ENCODE assay signal across 1 cellular context in the genomic region with DNA sequence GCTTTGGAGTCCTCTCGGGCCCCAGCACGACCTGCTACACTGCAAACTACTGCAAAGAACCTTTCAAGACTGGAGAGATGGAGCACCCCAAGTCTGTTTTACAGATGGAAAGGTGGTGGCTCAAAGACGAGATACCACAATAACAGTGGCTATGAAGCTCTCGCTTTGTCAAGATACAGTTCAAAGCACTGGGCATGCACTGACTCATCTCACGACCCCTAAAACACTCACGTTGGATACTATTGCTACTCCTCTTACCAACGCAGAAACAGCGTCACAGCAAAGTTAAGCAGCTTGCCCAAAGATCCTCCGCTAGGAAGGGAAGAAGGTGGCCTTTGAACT.
TF ChIP-seq lines count a peak whose summit lies in the region.

No MANE protein-coding gene starts in this region.

TF ChIP-seq in HCT116, 20 proteins besides CTCF, POLR2A, EP300 and RAD21:
- TF ChIP-seq JUND (IDR thresholded peaks at IDR 0.05) (no peak), POLR2AphosphoS5 (IDR thresholded peaks at IDR 0.05; ENCODE audit: low read depth, low read length) (no peak), EGR1 (IDR thresholded peaks at IDR 0.05; ENCODE audit: low read depth) (no peak), CEBPB (IDR thresholded peaks at IDR 0.05; ENCODE audit: low read depth) (no peak), CBX3 (IDR thresholded peaks at IDR 0.05; ENCODE audit: low read depth) (no peak), ZFX (IDR thresholded peaks at IDR 0.05) (no peak)
- TF ChIP-seq, protein P1, sequence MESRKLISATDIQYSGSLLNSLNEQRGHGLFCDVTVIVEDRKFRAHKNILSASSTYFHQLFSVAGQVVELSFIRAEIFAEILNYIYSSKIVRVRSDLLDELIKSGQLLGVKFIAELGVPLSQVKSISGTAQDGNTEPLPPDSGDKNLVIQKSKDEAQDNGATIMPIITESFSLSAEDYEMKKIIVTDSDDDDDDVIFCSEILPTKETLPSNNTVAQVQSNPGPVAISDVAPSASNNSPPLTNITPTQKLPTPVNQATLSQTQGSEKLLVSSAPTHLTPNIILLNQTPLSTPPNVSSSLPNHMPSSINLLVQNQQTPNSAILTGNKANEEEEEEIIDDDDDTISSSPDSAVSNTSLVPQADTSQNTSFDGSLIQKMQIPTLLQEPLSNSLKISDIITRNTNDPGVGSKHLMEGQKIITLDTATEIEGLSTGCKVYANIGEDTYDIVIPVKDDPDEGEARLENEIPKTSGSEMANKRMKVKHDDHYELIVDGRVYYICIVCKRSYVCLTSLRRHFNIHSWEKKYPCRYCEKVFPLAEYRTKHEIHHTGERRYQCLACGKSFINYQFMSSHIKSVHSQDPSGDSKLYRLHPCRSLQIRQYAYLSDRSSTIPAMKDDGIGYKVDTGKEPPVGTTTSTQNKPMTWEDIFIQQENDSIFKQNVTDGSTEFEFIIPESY (IDR thresholded peaks at IDR 0.05; ENCODE audit: extremely low read depth, insufficient replicate concordance, low read length), result no peak
- TF ChIP-seq, protein P2, sequence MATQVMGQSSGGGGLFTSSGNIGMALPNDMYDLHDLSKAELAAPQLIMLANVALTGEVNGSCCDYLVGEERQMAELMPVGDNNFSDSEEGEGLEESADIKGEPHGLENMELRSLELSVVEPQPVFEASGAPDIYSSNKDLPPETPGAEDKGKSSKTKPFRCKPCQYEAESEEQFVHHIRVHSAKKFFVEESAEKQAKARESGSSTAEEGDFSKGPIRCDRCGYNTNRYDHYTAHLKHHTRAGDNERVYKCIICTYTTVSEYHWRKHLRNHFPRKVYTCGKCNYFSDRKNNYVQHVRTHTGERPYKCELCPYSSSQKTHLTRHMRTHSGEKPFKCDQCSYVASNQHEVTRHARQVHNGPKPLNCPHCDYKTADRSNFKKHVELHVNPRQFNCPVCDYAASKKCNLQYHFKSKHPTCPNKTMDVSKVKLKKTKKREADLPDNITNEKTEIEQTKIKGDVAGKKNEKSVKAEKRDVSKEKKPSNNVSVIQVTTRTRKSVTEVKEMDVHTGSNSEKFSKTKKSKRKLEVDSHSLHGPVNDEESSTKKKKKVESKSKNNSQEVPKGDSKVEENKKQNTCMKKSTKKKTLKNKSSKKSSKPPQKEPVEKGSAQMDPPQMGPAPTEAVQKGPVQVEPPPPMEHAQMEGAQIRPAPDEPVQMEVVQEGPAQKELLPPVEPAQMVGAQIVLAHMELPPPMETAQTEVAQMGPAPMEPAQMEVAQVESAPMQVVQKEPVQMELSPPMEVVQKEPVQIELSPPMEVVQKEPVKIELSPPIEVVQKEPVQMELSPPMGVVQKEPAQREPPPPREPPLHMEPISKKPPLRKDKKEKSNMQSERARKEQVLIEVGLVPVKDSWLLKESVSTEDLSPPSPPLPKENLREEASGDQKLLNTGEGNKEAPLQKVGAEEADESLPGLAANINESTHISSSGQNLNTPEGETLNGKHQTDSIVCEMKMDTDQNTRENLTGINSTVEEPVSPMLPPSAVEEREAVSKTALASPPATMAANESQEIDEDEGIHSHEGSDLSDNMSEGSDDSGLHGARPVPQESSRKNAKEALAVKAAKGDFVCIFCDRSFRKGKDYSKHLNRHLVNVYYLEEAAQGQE (IDR thresholded peaks at IDR 0.05; ENCODE audit: low read depth), result no peak
